9 cellular contexts compared by ENCODE assay signal in genomic region chr3:46882377-46883015, GRCh38. TPM values are rescaled to one million over a fixed set of nuclear protein-coding genes. Genes with fewer than 3 reads are reported as not detected.
A peak's percentile ranks its signal among the peaks of the same experiment; 100 is the strongest.
DNase-seq lines count a peak whose midpoint lies in the region; ATAC-seq and TF ChIP-seq lines count a peak whose summit lies in the region.
"Had no signal": no experiment of that assay in that cellular context is flagged by ENCODE, and none has a peak within 500 bp of the region (broad histone marks: within the 10 kb centered on the region; RNA-seq: fewer than 3 reads in every experiment).

No MANE protein-coding gene starts in this region.

- intact Hi-C loops in stomach (cut with DNase I; ENCODE audit: low total_unique reads) = no loop called here

- no peak for ATAC-seq in HG02884 (IDR thresholded peaks at IDR 0.05; ENCODE audit: unreplicated experiment)

- POLR2A ChIA-PET in HEK293 (lab: Yijun Ruan, JAX) = interaction anchor here (1.2 kb wide), 1 partner anchor 11 kb away, joined by 4 read pairs; no protein-coding TSS in a partner anchor

- in situ Hi-C loops in ACHN (cut with HindIII; ENCODE audit: low pct_ligation_motif_present, low pct_unique_long_range_greater_than_20kb, low sequenced_read_pairs) (no loop called here), astrocyte of the spinal cord (cut with HindIII; ENCODE audit: low sequenced_read_pairs) (no loop called here)

- H3K4me1 ChIP-seq in HEK293 (ENCODE audit: control insufficient read depth, insufficient read depth, low read length) (no peaks in the 10 kb centered on the region), stomach (peaks cover 26 to 38% (median 32%) of the 10 kb centered on the region in 4 donors)

- TF ChIP-seq POLR2A in stomach (IDR thresholded peaks at IDR 0.05) = no peak

- no peak for TF ChIP-seq EP300 in stomach (IDR thresholded peaks at IDR 0.05)

- 0 to 1% (median 1%) methylated on average over 35 to 67 of the region's 67 CpGs for WGBS in stomach, 5 donors

- DNase-seq in ACHN (peak; percentile 11), astrocyte of the spinal cord (ENCODE audit: low read depth, low spot score) (peak; percentile 27), kidney epithelial cell (ENCODE audit: low read depth) (no peak), stomach (no peak), mesenteric fat pad (ENCODE audit: low spot score) (no peak)
- DNase-seq in activated CD4-positive, alpha-beta T cell treated with anti-CD3 and anti-CD28 coated beads, Interleukin-2, amount 50 U/mL, for 48 hours = no peak

- no peaks in the 10 kb centered on the region for H3K36me3 ChIP-seq in HEK293 (ENCODE audit: control insufficient read depth in 2 of 2, insufficient read depth in 1 of 2, low read length in 2 of 2)
- H3K36me3 ChIP-seq in kidney epithelial cell (ENCODE audit: control insufficient read depth, insufficient read depth, low read length) = peaks cover 2% of the 10 kb centered on the region
- H3K36me3 ChIP-seq in stomach = no peaks in the 10 kb centered on the region

- CTCF ChIA-PET in HEK293 (lab: Yijun Ruan, JAX) = interaction anchor here (0.6 to 1.6 kb wide), 4 partner anchors 12 to 360 kb away, joined by 3 to 5 read pairs (median 3); no protein-coding TSS in a partner anchor

- H3K9me3 ChIP-seq in HEK293 (ENCODE audit: control insufficient read depth, insufficient read depth, low read depth, low read length) (no peaks in the 10 kb centered on the region), stomach (no peaks in the 10 kb centered on the region)

- H3K4me3 ChIP-seq in HEK293 (ENCODE audit: low read depth, low read length) (peak overlapping the region; percentile 49), astrocyte of the spinal cord (ENCODE audit: low read depth, low read length) (peak overlapping the region; percentile 37), kidney epithelial cell (ENCODE audit: low read depth, low read length) (peak overlapping the region; percentile 55), stomach (peak overlapping the region; percentile 56 to 76 (median 58))

- peak overlapping the region; percentile 18; the same call in 1 of the 2 replicates for H3K27ac ChIP-seq in HEK293 (ENCODE audit: extremely low read depth, low read depth, low read length)
- H3K27ac ChIP-seq in stomach = peak overlapping the region; percentile 52 to 83 (median 73)

- TF ChIP-seq CTCF in HEK293 (tag by site-specific recombination; IDR thresholded peaks at IDR 0.05) (no peak), astrocyte of the spinal cord (IDR thresholded peaks at IDR 0.05; ENCODE audit: low read depth, low read length) (no peak), kidney epithelial cell (IDR thresholded peaks at IDR 0.05; ENCODE audit: insufficient read depth, low read length, poor library complexity, severe bottlenecking) (no peak), stomach (IDR thresholded peaks at IDR 0.05) (no peak)

- H3K27me3 ChIP-seq in kidney epithelial cell (ENCODE audit: control insufficient read depth, insufficient read depth, low read length) = peaks cover 32% of the 10 kb centered on the region
- peaks cover 0 to 62% (median 42%) of the 10 kb centered on the region in 3 donors for H3K27me3 ChIP-seq in stomach

TF ChIP-seq in HEK293, 187 proteins besides CTCF, POLR2A, EP300 and RAD21 (continues in another document):
- TF ChIP-seq ZNF664 (tag by site-specific recombination; IDR thresholded peaks at IDR 0.05) (no peak), TCF7L2 (IDR thresholded peaks at IDR 0.05; ENCODE audit: borderline replicate concordance, low read depth, low read length) (no peak), ZNF76 (tag by site-specific recombination; IDR thresholded peaks at IDR 0.05; ENCODE audit: borderline replicate concordance, low read depth) (0 out of 2 replicates have a peak, but pooled peaks have one; percentile 25), OSR2 (tag by site-specific recombination; IDR thresholded peaks at IDR 0.05) (no peak), KLF9 (tag by site-specific recombination; IDR thresholded peaks at IDR 0.05; ENCODE audit: low read depth) (no peak), ZFP37 (tag by site-specific recombination; IDR thresholded peaks at IDR 0.05) (no peak), ZBTB7A (tag by site-specific recombination; IDR thresholded peaks at IDR 0.05; ENCODE audit: low read depth) (no peak), KLF10 (tag by site-specific recombination; IDR thresholded peaks at IDR 0.05) (no peak), ZNF701 (tag by site-specific recombination; IDR thresholded peaks at IDR 0.05) (no peak), FEZF1 (tag by site-specific recombination; IDR thresholded peaks at IDR 0.05) (no peak), MYNN (tag by site-specific recombination; IDR thresholded peaks at IDR 0.05; ENCODE audit: borderline replicate concordance) (no peak), KLF8 (tag by site-specific recombination; IDR thresholded peaks at IDR 0.05) (no peak), ZSCAN30 (tag by site-specific recombination; IDR thresholded peaks at IDR 0.05) (no peak; the same call in 1 of the 2 replicates), ZNF132 (tag by site-specific recombination; IDR thresholded peaks at IDR 0.05; ENCODE audit: borderline replicate concordance) (no peak), ZNF223 (tag by site-specific recombination; IDR thresholded peaks at IDR 0.05) (no peak), GLI2 (tag by site-specific recombination; IDR thresholded peaks at IDR 0.05; ENCODE audit: borderline replicate concordance, low read depth) (no peak), ZBTB1 (tag by site-specific recombination; IDR thresholded peaks at IDR 0.05) (no peak), ZBTB20 (tag by site-specific recombination; IDR thresholded peaks at IDR 0.05) (peak; percentile 70), ZFP69B (tag by site-specific recombination; IDR thresholded peaks at IDR 0.05) (no peak), ZNF843 (tag by site-specific recombination; IDR thresholded peaks at IDR 0.05) (no peak), ZNF747 (tag by site-specific recombination; IDR thresholded peaks at IDR 0.05) (no peak), ZNF335 (tag by site-specific recombination; conservative IDR thresholded peaks at IDR 0.05) (peak; percentile 92), ZNF214 (tag by site-specific recombination; IDR thresholded peaks at IDR 0.05; ENCODE audit: borderline replicate concordance) (no peak), ZNF148 (tag by site-specific recombination; IDR thresholded peaks at IDR 0.05; ENCODE audit: borderline replicate concordance) (no peak)
- TF ChIP-seq, protein P1, sequence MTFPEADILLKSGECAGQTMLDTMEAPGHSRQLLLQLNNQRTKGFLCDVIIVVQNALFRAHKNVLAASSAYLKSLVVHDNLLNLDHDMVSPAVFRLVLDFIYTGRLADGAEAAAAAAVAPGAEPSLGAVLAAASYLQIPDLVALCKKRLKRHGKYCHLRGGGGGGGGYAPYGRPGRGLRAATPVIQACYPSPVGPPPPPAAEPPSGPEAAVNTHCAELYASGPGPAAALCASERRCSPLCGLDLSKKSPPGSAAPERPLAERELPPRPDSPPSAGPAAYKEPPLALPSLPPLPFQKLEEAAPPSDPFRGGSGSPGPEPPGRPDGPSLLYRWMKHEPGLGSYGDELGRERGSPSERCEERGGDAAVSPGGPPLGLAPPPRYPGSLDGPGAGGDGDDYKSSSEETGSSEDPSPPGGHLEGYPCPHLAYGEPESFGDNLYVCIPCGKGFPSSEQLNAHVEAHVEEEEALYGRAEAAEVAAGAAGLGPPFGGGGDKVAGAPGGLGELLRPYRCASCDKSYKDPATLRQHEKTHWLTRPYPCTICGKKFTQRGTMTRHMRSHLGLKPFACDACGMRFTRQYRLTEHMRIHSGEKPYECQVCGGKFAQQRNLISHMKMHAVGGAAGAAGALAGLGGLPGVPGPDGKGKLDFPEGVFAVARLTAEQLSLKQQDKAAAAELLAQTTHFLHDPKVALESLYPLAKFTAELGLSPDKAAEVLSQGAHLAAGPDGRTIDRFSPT (tag by site-specific recombination; IDR thresholded peaks at IDR 0.05) = no peak
- TF ChIP-seq, protein P2, sequence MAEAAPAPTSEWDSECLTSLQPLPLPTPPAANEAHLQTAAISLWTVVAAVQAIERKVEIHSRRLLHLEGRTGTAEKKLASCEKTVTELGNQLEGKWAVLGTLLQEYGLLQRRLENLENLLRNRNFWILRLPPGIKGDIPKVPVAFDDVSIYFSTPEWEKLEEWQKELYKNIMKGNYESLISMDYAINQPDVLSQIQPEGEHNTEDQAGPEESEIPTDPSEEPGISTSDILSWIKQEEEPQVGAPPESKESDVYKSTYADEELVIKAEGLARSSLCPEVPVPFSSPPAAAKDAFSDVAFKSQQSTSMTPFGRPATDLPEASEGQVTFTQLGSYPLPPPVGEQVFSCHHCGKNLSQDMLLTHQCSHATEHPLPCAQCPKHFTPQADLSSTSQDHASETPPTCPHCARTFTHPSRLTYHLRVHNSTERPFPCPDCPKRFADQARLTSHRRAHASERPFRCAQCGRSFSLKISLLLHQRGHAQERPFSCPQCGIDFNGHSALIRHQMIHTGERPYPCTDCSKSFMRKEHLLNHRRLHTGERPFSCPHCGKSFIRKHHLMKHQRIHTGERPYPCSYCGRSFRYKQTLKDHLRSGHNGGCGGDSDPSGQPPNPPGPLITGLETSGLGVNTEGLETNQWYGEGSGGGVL (tag by site-specific recombination; IDR thresholded peaks at IDR 0.05) = 0 out of 2 replicates have a peak, but pooled peaks have one; percentile 30

RNA-seq across cellular contexts. Expression of gene PTH1R, which starts 5.0 kb away (rescaled TPM):
- 1.7 and 2.1 TPM in 2 replicates for total RNA-seq in kidney epithelial cell
- total RNA-seq in stomach = 1 to 10 TPM; 2.6 to 4.0 (median 3.5) TPM
- polyA plus RNA-seq in stomach = 10 to 100 TPM in 2 of 3 donors, 1 to 10 TPM in 1; 8.4 to 22.4 (median 20.9) TPM
- 16.3 TPM for total RNA-seq in mesenteric fat pad

RNA-seq across cellular contexts. Expression of gene MYL3, which starts 19.3 kb away (rescaled TPM):
- 0.54 and 2.7 TPM in 2 replicates for total RNA-seq in kidney epithelial cell
- total RNA-seq in stomach = 1 to 10 TPM in 1 of 5 donors, not detected in 4; 3.1 TPM
- 10 to 100 TPM in 1 of 3 donors, 1 to 10 TPM in 2; 1.5 to 11.5 (median 6.8) TPM for polyA plus RNA-seq in stomach
- total RNA-seq in mesenteric fat pad = 2.6 TPM
- total RNA-seq: frontal cortex had no signal

Comparison
In these comparisons a context has a peak if more than half of its experiments do, and no peak if none do; other contexts are left out.
1. DNase-seq: peak in ACHN (single experiment) and astrocyte of the spinal cord (single experiment); none in kidney epithelial cell (single experiment), stomach (single experiment), mesenteric fat pad (single experiment) and activated CD4-positive, alpha-beta T cell treated with anti-CD3 and anti-CD28 coated beads, Interleukin-2, amount 50 U/mL, for 48 hours (0 of 2).
2. Peak in every context shown above with its lines, with median percentiles within 50 percentile points of each other: H3K4me3 ChIP-seq.